In the genomic region with DNA sequence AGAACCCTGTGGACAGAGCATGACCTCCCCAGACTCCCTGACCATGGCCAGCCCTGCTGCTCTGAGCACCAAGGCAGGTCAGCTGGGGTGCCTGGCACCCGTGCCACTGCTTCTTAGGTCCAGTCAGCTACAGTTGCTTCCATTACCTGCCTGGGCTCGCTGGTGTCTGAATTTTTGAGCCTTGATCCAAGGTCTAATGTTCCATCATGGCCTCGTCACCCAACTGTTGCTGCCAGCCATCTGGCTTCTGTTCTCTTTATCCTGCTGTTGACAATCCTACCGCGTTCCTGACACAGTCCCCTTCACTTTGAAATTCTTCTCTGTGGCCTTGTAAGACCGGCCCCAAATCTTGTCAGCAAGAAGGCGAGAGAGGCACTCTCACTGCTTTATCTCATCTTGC, we compare ENCODE assay signal across 2 cellular contexts.
TF ChIP-seq lines count a peak whose summit lies in the region.

No MANE protein-coding gene starts in this region.

TF ChIP-seq in HEK293, 187 proteins besides CTCF, POLR2A, EP300 and RAD21 (continued from another document):
- TF ChIP-seq, protein P1, sequence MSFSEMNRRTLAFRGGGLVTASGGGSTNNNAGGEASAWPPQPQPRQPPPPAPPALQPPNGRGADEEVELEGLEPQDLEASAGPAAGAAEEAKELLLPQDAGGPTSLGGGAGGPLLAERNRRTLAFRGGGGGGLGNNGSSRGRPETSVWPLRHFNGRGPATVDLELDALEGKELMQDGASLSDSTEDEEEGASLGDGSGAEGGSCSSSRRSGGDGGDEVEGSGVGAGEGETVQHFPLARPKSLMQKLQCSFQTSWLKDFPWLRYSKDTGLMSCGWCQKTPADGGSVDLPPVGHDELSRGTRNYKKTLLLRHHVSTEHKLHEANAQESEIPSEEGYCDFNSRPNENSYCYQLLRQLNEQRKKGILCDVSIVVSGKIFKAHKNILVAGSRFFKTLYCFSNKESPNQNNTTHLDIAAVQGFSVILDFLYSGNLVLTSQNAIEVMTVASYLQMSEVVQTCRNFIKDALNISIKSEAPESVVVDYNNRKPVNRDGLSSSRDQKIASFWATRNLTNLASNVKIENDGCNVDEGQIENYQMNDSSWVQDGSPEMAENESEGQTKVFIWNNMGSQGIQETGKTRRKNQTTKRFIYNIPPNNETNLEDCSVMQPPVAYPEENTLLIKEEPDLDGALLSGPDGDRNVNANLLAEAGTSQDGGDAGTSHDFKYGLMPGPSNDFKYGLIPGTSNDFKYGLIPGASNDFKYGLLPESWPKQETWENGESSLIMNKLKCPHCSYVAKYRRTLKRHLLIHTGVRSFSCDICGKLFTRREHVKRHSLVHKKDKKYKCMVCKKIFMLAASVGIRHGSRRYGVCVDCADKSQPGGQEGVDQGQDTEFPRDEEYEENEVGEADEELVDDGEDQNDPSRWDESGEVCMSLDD (tag by site-specific recombination; IDR thresholded peaks at IDR 0.05), result no peak
- TF ChIP-seq SCRT2 (tag by site-specific recombination; IDR thresholded peaks at IDR 0.05) (peak; percentile 81), ZNF701 (tag by site-specific recombination; IDR thresholded peaks at IDR 0.05) (no peak), ZNF239 (tag by site-specific recombination; IDR thresholded peaks at IDR 0.05) (no peak), ZNF423 (tag by site-specific recombination; IDR thresholded peaks at IDR 0.05) (no peak)
- TF ChIP-seq, protein P2, sequence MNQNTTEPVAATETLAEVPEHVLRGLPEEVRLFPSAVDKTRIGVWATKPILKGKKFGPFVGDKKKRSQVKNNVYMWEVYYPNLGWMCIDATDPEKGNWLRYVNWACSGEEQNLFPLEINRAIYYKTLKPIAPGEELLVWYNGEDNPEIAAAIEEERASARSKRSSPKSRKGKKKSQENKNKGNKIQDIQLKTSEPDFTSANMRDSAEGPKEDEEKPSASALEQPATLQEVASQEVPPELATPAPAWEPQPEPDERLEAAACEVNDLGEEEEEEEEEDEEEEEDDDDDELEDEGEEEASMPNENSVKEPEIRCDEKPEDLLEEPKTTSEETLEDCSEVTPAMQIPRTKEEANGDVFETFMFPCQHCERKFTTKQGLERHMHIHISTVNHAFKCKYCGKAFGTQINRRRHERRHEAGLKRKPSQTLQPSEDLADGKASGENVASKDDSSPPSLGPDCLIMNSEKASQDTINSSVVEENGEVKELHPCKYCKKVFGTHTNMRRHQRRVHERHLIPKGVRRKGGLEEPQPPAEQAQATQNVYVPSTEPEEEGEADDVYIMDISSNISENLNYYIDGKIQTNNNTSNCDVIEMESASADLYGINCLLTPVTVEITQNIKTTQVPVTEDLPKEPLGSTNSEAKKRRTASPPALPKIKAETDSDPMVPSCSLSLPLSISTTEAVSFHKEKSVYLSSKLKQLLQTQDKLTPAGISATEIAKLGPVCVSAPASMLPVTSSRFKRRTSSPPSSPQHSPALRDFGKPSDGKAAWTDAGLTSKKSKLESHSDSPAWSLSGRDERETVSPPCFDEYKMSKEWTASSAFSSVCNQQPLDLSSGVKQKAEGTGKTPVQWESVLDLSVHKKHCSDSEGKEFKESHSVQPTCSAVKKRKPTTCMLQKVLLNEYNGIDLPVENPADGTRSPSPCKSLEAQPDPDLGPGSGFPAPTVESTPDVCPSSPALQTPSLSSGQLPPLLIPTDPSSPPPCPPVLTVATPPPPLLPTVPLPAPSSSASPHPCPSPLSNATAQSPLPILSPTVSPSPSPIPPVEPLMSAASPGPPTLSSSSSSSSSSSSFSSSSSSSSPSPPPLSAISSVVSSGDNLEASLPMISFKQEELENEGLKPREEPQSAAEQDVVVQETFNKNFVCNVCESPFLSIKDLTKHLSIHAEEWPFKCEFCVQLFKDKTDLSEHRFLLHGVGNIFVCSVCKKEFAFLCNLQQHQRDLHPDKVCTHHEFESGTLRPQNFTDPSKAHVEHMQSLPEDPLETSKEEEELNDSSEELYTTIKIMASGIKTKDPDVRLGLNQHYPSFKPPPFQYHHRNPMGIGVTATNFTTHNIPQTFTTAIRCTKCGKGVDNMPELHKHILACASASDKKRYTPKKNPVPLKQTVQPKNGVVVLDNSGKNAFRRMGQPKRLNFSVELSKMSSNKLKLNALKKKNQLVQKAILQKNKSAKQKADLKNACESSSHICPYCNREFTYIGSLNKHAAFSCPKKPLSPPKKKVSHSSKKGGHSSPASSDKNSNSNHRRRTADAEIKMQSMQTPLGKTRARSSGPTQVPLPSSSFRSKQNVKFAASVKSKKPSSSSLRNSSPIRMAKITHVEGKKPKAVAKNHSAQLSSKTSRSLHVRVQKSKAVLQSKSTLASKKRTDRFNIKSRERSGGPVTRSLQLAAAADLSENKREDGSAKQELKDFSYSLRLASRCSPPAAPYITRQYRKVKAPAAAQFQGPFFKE (tag by site-specific recombination; IDR thresholded peaks at IDR 0.05; ENCODE audit: borderline replicate concordance), result no peak
TF ChIP-seq in HEK293: peak in this region for 2.

TF ChIP-seq in SK-N-SH, 30 proteins besides CTCF, POLR2A, EP300 and RAD21 (continued from another document):
- TF ChIP-seq, protein P3, sequence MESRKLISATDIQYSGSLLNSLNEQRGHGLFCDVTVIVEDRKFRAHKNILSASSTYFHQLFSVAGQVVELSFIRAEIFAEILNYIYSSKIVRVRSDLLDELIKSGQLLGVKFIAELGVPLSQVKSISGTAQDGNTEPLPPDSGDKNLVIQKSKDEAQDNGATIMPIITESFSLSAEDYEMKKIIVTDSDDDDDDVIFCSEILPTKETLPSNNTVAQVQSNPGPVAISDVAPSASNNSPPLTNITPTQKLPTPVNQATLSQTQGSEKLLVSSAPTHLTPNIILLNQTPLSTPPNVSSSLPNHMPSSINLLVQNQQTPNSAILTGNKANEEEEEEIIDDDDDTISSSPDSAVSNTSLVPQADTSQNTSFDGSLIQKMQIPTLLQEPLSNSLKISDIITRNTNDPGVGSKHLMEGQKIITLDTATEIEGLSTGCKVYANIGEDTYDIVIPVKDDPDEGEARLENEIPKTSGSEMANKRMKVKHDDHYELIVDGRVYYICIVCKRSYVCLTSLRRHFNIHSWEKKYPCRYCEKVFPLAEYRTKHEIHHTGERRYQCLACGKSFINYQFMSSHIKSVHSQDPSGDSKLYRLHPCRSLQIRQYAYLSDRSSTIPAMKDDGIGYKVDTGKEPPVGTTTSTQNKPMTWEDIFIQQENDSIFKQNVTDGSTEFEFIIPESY (IDR thresholded peaks at IDR 0.05; ENCODE audit: borderline replicate concordance, low read depth), result no peak
- TF ChIP-seq, protein P4, sequence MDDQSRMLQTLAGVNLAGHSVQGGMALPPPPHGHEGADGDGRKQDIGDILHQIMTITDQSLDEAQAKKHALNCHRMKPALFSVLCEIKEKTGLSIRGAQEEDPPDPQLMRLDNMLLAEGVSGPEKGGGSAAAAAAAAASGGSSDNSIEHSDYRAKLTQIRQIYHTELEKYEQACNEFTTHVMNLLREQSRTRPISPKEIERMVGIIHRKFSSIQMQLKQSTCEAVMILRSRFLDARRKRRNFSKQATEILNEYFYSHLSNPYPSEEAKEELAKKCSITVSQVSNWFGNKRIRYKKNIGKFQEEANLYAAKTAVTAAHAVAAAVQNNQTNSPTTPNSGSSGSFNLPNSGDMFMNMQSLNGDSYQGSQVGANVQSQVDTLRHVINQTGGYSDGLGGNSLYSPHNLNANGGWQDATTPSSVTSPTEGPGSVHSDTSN (IDR thresholded peaks at IDR 0.05), result no peak
